24 cellular contexts compared by ENCODE assay signal in the genomic region with DNA sequence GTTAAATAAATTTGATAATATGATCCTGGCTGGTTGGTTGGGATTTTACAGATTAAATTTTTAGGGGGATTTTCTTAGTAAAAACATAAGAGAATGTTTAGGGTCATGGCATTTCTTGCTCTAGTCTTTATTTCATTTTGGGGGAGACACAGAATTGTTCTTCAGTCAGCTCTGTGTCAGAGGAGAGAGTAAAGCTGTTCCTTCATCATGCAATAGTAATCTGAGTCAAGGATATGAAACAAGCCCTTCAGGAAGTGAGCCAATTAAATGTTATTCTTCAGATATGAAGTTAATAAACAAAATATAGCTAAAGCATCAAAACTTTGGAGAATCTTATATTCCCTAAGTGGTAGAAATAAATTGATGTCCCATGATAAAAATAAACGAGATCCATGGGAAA. TPM values are rescaled to one million over a fixed set of nuclear protein-coding genes. Genes with fewer than 3 reads are reported as not detected.
DNase-seq lines count a peak whose midpoint lies in the region; ATAC-seq, FAIRE-seq and TF ChIP-seq lines count a peak whose summit lies in the region.
"Had no signal": no experiment of that assay in that cellular context is flagged by ENCODE, and none has a peak within 500 bp of the region (broad histone marks: within the 10 kb centered on the region; RNA-seq: fewer than 3 reads in every experiment).

No MANE protein-coding gene starts in this region.

- H3K9me2 ChIP-seq in Karpas-422 (replicated peaks; ENCODE audit: insufficient read depth, low read length), result no peaks in the 10 kb centered on the region

- H3K27me3 ChIP-seq in Karpas-422 (ENCODE audit: low read length) (no peaks in the 10 kb centered on the region), gastroesophageal sphincter (no peaks in the 10 kb centered on the region)
- H3K27me3 ChIP-seq: MG63, SJCRH30 had no signal

- ATAC-seq in gastroesophageal sphincter (no peak), HG02938 (IDR thresholded peaks at IDR 0.05; ENCODE audit: unreplicated experiment) (no peak)
- ATAC-seq: GM12878, GM23338 had no signal

- H3K4me2 ChIP-seq in Karpas-422 (ENCODE audit: low read depth, low read length, poor library complexity, severe bottlenecking), result no peak overlapping the region
- H3K4me2 ChIP-seq: GM23338 had no signal

- no peak for TF ChIP-seq POLR2A in gastroesophageal sphincter (IDR thresholded peaks at IDR 0.05)

- H4K20me1 ChIP-seq in Karpas-422 (ENCODE audit: insufficient read depth, low read depth, low read length), result no peaks in the 10 kb centered on the region

- H3K36me3 ChIP-seq in Karpas-422 (ENCODE audit: insufficient read depth, low read length) (no peaks in the 10 kb centered on the region), gastroesophageal sphincter (no peaks in the 10 kb centered on the region), kidney (ENCODE audit: control insufficient read depth in 1 of 2, insufficient read depth in 2 of 2, low read length in 2 of 2) (no peaks in the 10 kb centered on the region)
- H3K36me3 ChIP-seq: MG63, SJCRH30 had no signal

- no peak for TF ChIP-seq EP300 in gastroesophageal sphincter (IDR thresholded peaks at IDR 0.05)

- intact Hi-C loops in kidney (cut with DNase I), result no loop called here

- no peak for TF ChIP-seq CTCF in cardiac fibroblast (IDR thresholded peaks at IDR 0.05; ENCODE audit: low read depth, low read length)
- TF ChIP-seq CTCF in fibroblast of the aortic adventitia (IDR thresholded peaks at IDR 0.05; ENCODE audit: insufficient read depth, low read length), result no peak
- no peak for TF ChIP-seq CTCF in gastroesophageal sphincter (IDR thresholded peaks at IDR 0.05)
- no peak for TF ChIP-seq CTCF in kidney (IDR thresholded peaks at IDR 0.05; ENCODE audit: borderline replicate concordance, extremely low read depth, insufficient read depth)
- TF ChIP-seq CTCF in GM10266 (IDR thresholded peaks at IDR 0.05; ENCODE audit: control insufficient read depth, insufficient read depth, low read depth, missing control alignments), result no peak

- no peak for FAIRE-seq in kidney (lab: Jason Lieb, UNC)
- FAIRE-seq: GM12878, GM19239, HTR-8/SVneo had no signal

- no peaks in the 10 kb centered on the region for H3K79me2 ChIP-seq in Karpas-422 (ENCODE audit: low read length)

- H3K4me3 ChIP-seq in Karpas-422 (ENCODE audit: low read length) (no peak overlapping the region), cardiac fibroblast (replicated peaks in 1 of 2; ENCODE audit: low read depth in 2 of 2, low read length in 2 of 2) (no peak overlapping the region), fibroblast of the aortic adventitia (ENCODE audit: low read depth, low read length) (no peak overlapping the region), gastroesophageal sphincter (no peak overlapping the region), kidney (ENCODE audit: low read length in 2 of 2) (no peak overlapping the region)
- H3K4me3 ChIP-seq: GM12878, GM23338, MG63, SJCRH30 had no signal

- peak; percentile 52 for DNase-seq in HCEC 1CT
- DNase-seq in Karpas-422, result peak; percentile 32
- peak; percentile 26 to 63 for DNase-seq in cardiac fibroblast (ENCODE audit: low read depth in 2 of 2)
- DNase-seq in fibroblast of the aortic adventitia (ENCODE audit: low read depth), result peak; percentile 70
- no peak for DNase-seq in kidney
- no peak for DNase-seq in GM10266 (ENCODE audit: extremely low spot score)
- DNase-seq: DMS 273 treated with DMSO at 0.1 percent for 48 hours, GF-D8, Kasumi-1, MG63, NCI-H1105, NCI-H1694, NCI-H2081 treated with DMSO at 0.1 percent for 48 hours, NCI-H510A, NCI-H748 treated with DMSO at 0.1 percent for 48 hours, SJCRH30 had no signal

- H2AFZ ChIP-seq in Karpas-422 (ENCODE audit: low read length), result no peak overlapping the region
- H2AFZ ChIP-seq: GM23338 had no signal

- no peaks in the 10 kb centered on the region for H3K9me3 ChIP-seq in Karpas-422 (ENCODE audit: low read length)
- no peaks in the 10 kb centered on the region for H3K9me3 ChIP-seq in gastroesophageal sphincter
- H3K9me3 ChIP-seq in kidney (ENCODE audit: control insufficient read depth in 1 of 2, low read length in 2 of 2), result no peaks in the 10 kb centered on the region
- H3K9me3 ChIP-seq: MG63, SJCRH30 had no signal

- H3K4me1 ChIP-seq in Karpas-422 (ENCODE audit: low read length), result no peaks in the 10 kb centered on the region
- H3K4me1 ChIP-seq in gastroesophageal sphincter, result peaks cover 0 to 7% (median 0%) of the 10 kb centered on the region in 3 donors
- H3K4me1 ChIP-seq in kidney (ENCODE audit: control insufficient read depth in 1 of 2, insufficient read depth in 1 of 2, low read depth in 1 of 2, low read length in 2 of 2), result no peaks in the 10 kb centered on the region

- H3K9ac ChIP-seq in Karpas-422 (ENCODE audit: low read length) (no peak overlapping the region), kidney (ENCODE audit: low read length in 2 of 2) (no peak overlapping the region)

- H3K27ac ChIP-seq in Karpas-422 (ENCODE audit: low read length) (no peak overlapping the region), gastroesophageal sphincter (no peak overlapping the region), kidney (ENCODE audit: low read depth in 2 of 2, low read length in 2 of 2) (no peak overlapping the region)
- H3K27ac ChIP-seq: HL-60, RWPE1, SJCRH30 had no signal

- WGBS in gastroesophageal sphincter (ENCODE audit: low coverage in 1 of 2), 2 donors, result 58 to 100% methylated on average over 1 of the region's 1 CpG

RNA-seq across cellular contexts. Expression of gene SLC4A7, which starts 22.9 kb away (rescaled TPM):
- total RNA-seq in Karpas-422 (2014; rRNA removed; shearing (Covaris generic); ENCODE audit: low replicate concordance), result 97.1 and 101 TPM in 2 replicates
- total RNA-seq in fibroblast of the aortic adventitia (ENCODE audit: low replicate concordance) (165 and 450 TPM in 2 replicates), gastroesophageal sphincter (10 to 100 TPM; 23.1 to 62.9 (median 43.6) TPM), kidney (47.5 TPM)
- polyA plus RNA-seq in kidney (ENCODE audit: insufficient read depth, low read depth, low replicate concordance), result 3.5 TPM

Comparison
In these comparisons a context has a peak if more than half of its experiments do, and no peak if none do; other contexts are left out.
1. DNase-seq: peak in HCEC 1CT (single experiment), Karpas-422 (single experiment), cardiac fibroblast (2 of 2) and fibroblast of the aortic adventitia (single experiment); none in kidney (single experiment) and GM10266 (single experiment).